ENCODE assay signal across 29 cellular contexts in genomic region chr3:70779296-70779695, GRCh38.
"Had no signal": no experiment of that assay in that cellular context is flagged by ENCODE, and none has a peak within 500 bp of the region (broad histone marks: within the 10 kb centered on the region; RNA-seq: fewer than 3 reads in every experiment).

No MANE protein-coding gene starts in this region.

- H2AFZ ChIP-seq: hepatocyte had no signal

- H3K4me1 ChIP-seq: colonic mucosa, esophagus squamous epithelium, gastrocnemius medialis, heart left ventricle, left lung, lower lobe of right lung had no signal

- H3K4me1 Mint-ChIP-seq: endodermal cell, immature natural killer cell, mesothelial cell of epicardium, naive B cell had no signal

- H3K4me2 ChIP-seq: hepatocyte had no signal

- H3K79me2 ChIP-seq: hepatocyte had no signal

- ATAC-seq: effector memory CD8-positive, alpha-beta T cell; esophagus mucosa; gastrocnemius medialis; heart left ventricle; left cardiac atrium; left lung; left ventricle myocardium superior; lower lobe of right lung; mucosa of descending colon had no signal

- H3K27me3 ChIP-seq: colonic mucosa, esophagus squamous epithelium, gastrocnemius medialis, hepatocyte, left lung had no signal

- H3K36me3 Mint-ChIP-seq: immature natural killer cell, mesothelial cell of epicardium, naive B cell had no signal

- H3K27me3 Mint-ChIP-seq: dendritic cell treated with granulocyte-macrophage colony-stimulating factor and Interleukin-4, amounts not matched to agents 40 ng/mL and 50 ng/mL, for 4 days had no signal

- H3K27ac ChIP-seq: colonic mucosa, epithelial cell of prostate, esophagus squamous epithelium, gastrocnemius medialis, heart left ventricle, hepatocyte, left lung, lower lobe of right lung had no signal

- DNase-seq: colonic mucosa; cortex of kidney; effector CD8-positive, alpha-beta T cell; effector memory CD8-positive, alpha-beta T cell; endodermal cell; erythroblast; esophagus squamous epithelium; foreskin fibroblast; foreskin melanocyte; gastrocnemius medialis; heart left ventricle; hypothalamus; immature natural killer cell; islet precursor cell; kidney; kidney glomerular epithelial cell; left cardiac atrium; left lung; left ventricle myocardium superior; lower lobe of right lung; mesenchymal stem cell; mucosa of descending colon; naive B cell had no signal

- H3K27ac Mint-ChIP-seq: dendritic cell treated with granulocyte-macrophage colony-stimulating factor and Interleukin-4, amounts not matched to agents 40 ng/mL and 50 ng/mL, for 4 days; effector memory CD8-positive, alpha-beta T cell; endodermal cell; immature natural killer cell; mesothelial cell of epicardium; naive B cell had no signal

- H3K9me3 ChIP-seq: colonic mucosa, esophagus squamous epithelium, gastrocnemius medialis, left lung, lower lobe of right lung, mucosa of descending colon had no signal

- FAIRE-seq: endometrium, kidney had no signal

- H3K4me3 ChIP-seq: colonic mucosa, esophagus squamous epithelium, gastrocnemius medialis, heart left ventricle, hepatocyte, left lung, lower lobe of right lung, mucosa of descending colon had no signal

- H3K36me3 ChIP-seq: colonic mucosa, esophagus squamous epithelium, gastrocnemius medialis, heart left ventricle, left lung, lower lobe of right lung had no signal

- H3K4me3 Mint-ChIP-seq: dendritic cell treated with granulocyte-macrophage colony-stimulating factor and Interleukin-4, amounts not matched to agents 40 ng/mL and 50 ng/mL, for 4 days; effector memory CD8-positive, alpha-beta T cell; endodermal cell; immature natural killer cell; mesothelial cell of epicardium; naive B cell had no signal

- H3K9me3 Mint-ChIP-seq: dendritic cell treated with granulocyte-macrophage colony-stimulating factor and Interleukin-4, amounts not matched to agents 40 ng/mL and 50 ng/mL, for 4 days; endodermal cell had no signal
